Comparison of ENCODE assay signal across 26 cellular contexts in the genomic region with DNA sequence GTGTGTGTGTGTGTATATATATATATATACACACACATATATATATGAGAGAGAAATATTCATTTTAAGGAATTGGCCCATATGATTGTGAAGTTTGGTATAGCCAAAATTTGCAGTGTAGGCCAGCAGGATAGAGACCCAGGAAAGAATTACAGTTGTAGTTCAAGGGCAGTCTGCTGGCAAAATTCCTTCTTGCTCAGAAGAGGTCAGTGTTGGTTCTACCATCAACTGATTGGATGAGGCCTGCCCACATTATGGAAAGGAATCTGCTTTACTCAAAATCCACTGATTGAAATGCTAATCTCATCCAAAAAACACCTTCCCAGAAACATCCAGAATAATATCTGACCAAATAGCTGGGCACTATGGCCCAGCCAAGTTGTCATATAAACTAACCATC.
"Had no signal": no experiment of that assay in that cellular context is flagged by ENCODE, and none has a peak within 500 bp of the region (broad histone marks: within the 10 kb centered on the region; RNA-seq: fewer than 3 reads in every experiment).

No MANE protein-coding gene starts in this region.

- H3K36me3 ChIP-seq: brain microvascular endothelial cell, cardiac muscle cell, Peyer's patch, SJSA1 had no signal

- H3K4me1 Mint-ChIP-seq: activated CD4-positive, alpha-beta memory T cell treated with anti-CD3 and anti-CD28 coated beads, Interleukin-2, amount 10 ng/mL, durations not matched to agents 7 days and 5 days; activated CD4-positive, alpha-beta T cell treated with anti-CD3 and anti-CD28 coated beads for 36 hours; activated naive CD4-positive, alpha-beta T cell treated with anti-CD3 and anti-CD28 coated beads, Interleukin-2, amount 10 ng/mL, durations not matched to agents 7 days and 5 days; activated naive CD8-positive, alpha-beta T cell treated with anti-CD3 and anti-CD28 coated beads for 36 hours; T-cell had no signal

- H3K9me3 ChIP-seq: Peyer's patch, SJSA1 had no signal

- H3K27me3 Mint-ChIP-seq: activated CD4-positive, alpha-beta memory T cell treated with anti-CD3 and anti-CD28 coated beads, Interleukin-2, amount 10 ng/mL, durations not matched to agents 7 days and 5 days; activated CD4-positive, alpha-beta T cell treated with anti-CD3 and anti-CD28 coated beads for 36 hours; activated naive CD4-positive, alpha-beta T cell treated with anti-CD3 and anti-CD28 coated beads, Interleukin-2, amount 10 ng/mL, durations not matched to agents 7 days and 5 days; activated naive CD8-positive, alpha-beta T cell treated with anti-CD3 and anti-CD28 coated beads for 36 hours; T-cell had no signal

- H3K4me3 ChIP-seq: cardiac muscle cell, Peyer's patch, SJSA1 had no signal

- H3K9ac ChIP-seq: KMS-11 had no signal

- H3K4me1 ChIP-seq: Peyer's patch, SJSA1 had no signal

- H3K4me3 Mint-ChIP-seq: activated CD4-positive, alpha-beta memory T cell treated with anti-CD3 and anti-CD28 coated beads, Interleukin-2, amount 10 ng/mL, durations not matched to agents 7 days and 5 days; activated CD4-positive, alpha-beta T cell treated with anti-CD3 and anti-CD28 coated beads for 36 hours; activated naive CD4-positive, alpha-beta T cell treated with anti-CD3 and anti-CD28 coated beads, Interleukin-2, amount 10 ng/mL, durations not matched to agents 7 days and 5 days; activated naive CD8-positive, alpha-beta T cell treated with anti-CD3 and anti-CD28 coated beads for 36 hours; activated T-cell treated with anti-CD3 and anti-CD28 coated beads, Interleukin-2, amount 50 U/mL, for 72 hours; T-cell had no signal

- H3K27ac ChIP-seq: brain microvascular endothelial cell, cardiac muscle cell, KMS-11, Peyer's patch, RWPE1, SJSA1 had no signal

- H3K27me3 ChIP-seq: brain microvascular endothelial cell, cardiac muscle cell, Peyer's patch, SJSA1 had no signal

- DNase-seq: activated CD4-positive, alpha-beta memory T cell treated with anti-CD3 and anti-CD28 coated beads, Interleukin-2, amount 10 ng/mL, durations not matched to agents 7 days and 5 days; activated CD4-positive, alpha-beta T cell treated with anti-CD3 and anti-CD28 coated beads for 36 hours; activated CD4-positive, alpha-beta T cell treated with anti-CD3 and anti-CD28 coated beads, Interleukin-2, amount 50 U/mL, for 1 hour; activated gamma-delta T cell treated with Interleukin-2 at 50 U/mL for 16 hours; activated naive CD4-positive, alpha-beta T cell treated with anti-CD3 and anti-CD28 coated beads, Interleukin-2, amount 10 ng/mL, durations not matched to agents 7 days and 5 days; activated naive CD8-positive, alpha-beta T cell treated with anti-CD3 and anti-CD28 coated beads for 36 hours; activated T-cell treated with anti-CD3 and anti-CD28 coated beads for 4 hours; activated T-cell treated with anti-CD3 and anti-CD28 coated beads, Interleukin-2, amount 50 U/mL, for 72 hours; brain microvascular endothelial cell; MM.1S; NCI-H146; NCI-H187 treated with DMSO at 0.1 percent for 48 hours; NCI-H446; NCI-H524 treated with DMSO at 0.1 percent for 48 hours; NCI-H774; NK-92 treated with Interleukin-12 subunit alpha and Interleukin-12 subunit beta, amount 100 ng/mL, for 24 hours; Peyer's patch; Right ventricle myocardium superior; T-cell; T-helper 2 cell; T1000 had no signal

- H3K27ac Mint-ChIP-seq: activated CD4-positive, alpha-beta memory T cell treated with anti-CD3 and anti-CD28 coated beads, Interleukin-2, amount 10 ng/mL, durations not matched to agents 7 days and 5 days; activated CD4-positive, alpha-beta T cell treated with anti-CD3 and anti-CD28 coated beads for 36 hours; activated naive CD4-positive, alpha-beta T cell treated with anti-CD3 and anti-CD28 coated beads, Interleukin-2, amount 10 ng/mL, durations not matched to agents 7 days and 5 days; activated naive CD8-positive, alpha-beta T cell treated with anti-CD3 and anti-CD28 coated beads for 36 hours; activated T-cell treated with anti-CD3 and anti-CD28 coated beads, Interleukin-2, amount 50 U/mL, for 72 hours; activated T-helper 2 cell treated with anti-CD3 and anti-CD28 coated beads, Interferon-gamma antibody, Interleukin-2, Interleukin-4, amounts not matched to agents 10 μg/mL and 5 μg/mL and 100 μg/mL, durations not matched to agents 14 hours and 24 hours and 36 hours; T-cell had no signal
